Comparison of ENCODE assay signal across 37 cellular contexts in genomic region chr1:204705493-204705811, GRCh38. TPM values are rescaled to one million over a fixed set of nuclear protein-coding genes. Genes with fewer than 3 reads are reported as not detected.
"Had no signal": no experiment of that assay in that cellular context is flagged by ENCODE, and none has a peak within 500 bp of the region (broad histone marks: within the 10 kb centered on the region; RNA-seq: fewer than 3 reads in every experiment).

No MANE protein-coding gene starts in this region.

- H3K27ac Mint-ChIP-seq: activated T-cell treated with anti-CD3 and anti-CD28 coated beads, Interleukin-2, amount 50 U/mL, for 72 hours; activated T-helper 17 cell treated with anti-CD3 and anti-CD28 coated beads, Interleukin-2, amount 50 U/mL, for 72 hours had no signal

- H3K27me3 Mint-ChIP-seq: activated CD8-positive, alpha-beta T cell treated with anti-CD3 and anti-CD28 coated beads for 36 hours; activated naive CD4-positive, alpha-beta T cell treated with anti-CD3 and anti-CD28 coated beads, Interleukin-2, amount 50 U/mL, for 24 hours; activated naive CD8-positive, alpha-beta T cell treated with anti-CD3 and anti-CD28 coated beads, Interleukin-2, amount 10 ng/mL, durations not matched to agents 7 days and 5 days had no signal

- H3K4me3 ChIP-seq: body of pancreas, MG63, Peyer's patch had no signal

- H3K27me3 ChIP-seq: body of pancreas, MG63, Peyer's patch had no signal

- H3K4me3 Mint-ChIP-seq: activated CD8-positive, alpha-beta T cell treated with anti-CD3 and anti-CD28 coated beads for 36 hours; activated naive CD4-positive, alpha-beta T cell treated with anti-CD3 and anti-CD28 coated beads, Interleukin-2, amount 50 U/mL, for 24 hours; activated T-helper 17 cell treated with anti-CD3 and anti-CD28 coated beads, Interleukin-2, amount 50 U/mL, for 72 hours had no signal

- H3K27ac ChIP-seq: body of pancreas, Peyer's patch, WERI-Rb-1 had no signal

- H3K36me3 Mint-ChIP-seq: activated naive CD4-positive, alpha-beta T cell treated with anti-CD3 and anti-CD28 coated beads, Interleukin-2, amount 50 U/mL, for 24 hours; activated naive CD8-positive, alpha-beta T cell treated with anti-CD3 and anti-CD28 coated beads, Interleukin-2, amount 10 ng/mL, durations not matched to agents 7 days and 5 days had no signal

- FAIRE-seq: astrocyte, bronchial epithelial cell had no signal

- H3K9me3 Mint-ChIP-seq: activated CD8-positive, alpha-beta T cell treated with anti-CD3 and anti-CD28 coated beads for 36 hours; activated naive CD4-positive, alpha-beta T cell treated with anti-CD3 and anti-CD28 coated beads, Interleukin-2, amount 50 U/mL, for 24 hours; activated naive CD8-positive, alpha-beta T cell treated with anti-CD3 and anti-CD28 coated beads, Interleukin-2, amount 10 ng/mL, durations not matched to agents 7 days and 5 days; activated T-helper 17 cell treated with anti-CD3 and anti-CD28 coated beads, Interleukin-2, amount 50 U/mL, for 72 hours had no signal

- ATAC-seq: activated CD8-positive, alpha-beta T cell treated with anti-CD3 and anti-CD28 coated beads for 36 hours; activated T-cell treated with anti-CD3 and anti-CD28 coated beads, Interleukin-2, amount 50 U/mL, for 72 hours; activated T-helper 17 cell treated with anti-CD3 and anti-CD28 coated beads, Interleukin-2, amount 50 U/mL, for 72 hours; body of pancreas; PC-3; Right ventricle myocardium inferior had no signal

- H3K9me3 ChIP-seq: body of pancreas, MG63, Peyer's patch had no signal

- DNase-seq: activated CD4-positive, alpha-beta T cell treated with anti-CD3 and anti-CD28 coated beads for 1 hour; activated CD4-positive, alpha-beta T cell treated with anti-CD3 and anti-CD28 coated beads for 48 hours; activated CD4-positive, CD25-positive, alpha-beta regulatory T cell; activated CD8-positive, alpha-beta T cell treated with anti-CD3 and anti-CD28 coated beads for 36 hours; activated gamma-delta T cell; activated naive CD4-positive, alpha-beta T cell treated with Interleukin-2 at 50 U/mL for 16 hours; activated naive CD8-positive, alpha-beta T cell treated with anti-CD3 and anti-CD28 coated beads, Interleukin-2, amount 10 ng/mL, durations not matched to agents 7 days and 5 days; activated T-cell treated with anti-CD3 and anti-CD28 coated beads, Interleukin-2, amount 50 U/mL, for 1 hour; activated T-cell treated with anti-CD3 and anti-CD28 coated beads, Interleukin-2, amount 50 U/mL, for 72 hours; amygdala; body of pancreas; Kasumi-1; KG1; MG63; NCI-H1048; NCI-H1105 treated with DMSO at 0.1 percent for 48 hours; NCI-H1436; NCI-H1694 treated with DMSO at 0.1 percent for 48 hours; NCI-H2029 treated with DMSO at 0.1 percent for 48 hours; NCI-H2107; NCI-H2171; NCI-H510A; NCI-H526; NCI-H748 treated with DMSO at 0.1 percent for 48 hours; NK-92 treated with Interleukin-12 subunit alpha and Interleukin-12 subunit beta, amount 100 ng/mL, for 24 hours; PC-3; Peyer's patch; SW 1271; T-helper 1 cell; T-helper 2 cell; T-helper 9 cell; WERI-Rb-1 had no signal

- H3K36me3 ChIP-seq: MG63, Peyer's patch, WERI-Rb-1 had no signal

- H3K4me1 ChIP-seq: body of pancreas, Peyer's patch had no signal

RNA-seq across cellular contexts. Expression of gene LRRN2, which starts 19.9 kb away (rescaled TPM):
- total RNA-seq: activated CD8-positive, alpha-beta T cell treated with anti-CD3 and anti-CD28 coated beads for 36 hours; activated naive CD8-positive, alpha-beta T cell treated with anti-CD3 and anti-CD28 coated beads, Interleukin-2, amount 10 ng/mL, durations not matched to agents 7 days and 5 days; activated T-cell treated with anti-CD3 and anti-CD28 coated beads, Interleukin-2, amount 50 U/mL, for 72 hours; activated T-helper 17 cell treated with anti-CD3 and anti-CD28 coated beads, Interleukin-2, amount 50 U/mL, for 72 hours; bronchial epithelial cell had no signal
